In genomic region chr5:137320056-137321045, GRCh38 we compare ENCODE assay signal across 9 cellular contexts.
DNase-seq lines count a peak whose midpoint lies in the region; FAIRE-seq and TF ChIP-seq lines count a peak whose summit lies in the region.
"Had no signal": no experiment of that assay in that cellular context is flagged by ENCODE, and none has a peak within 500 bp of the region (broad histone marks: within the 10 kb centered on the region; RNA-seq: fewer than 3 reads in every experiment).

No MANE protein-coding gene starts in this region.

- no peak overlapping the region for H3K4me3 ChIP-seq in ovary

- no peak for FAIRE-seq in urothelium cell line (lab: Jason Lieb, UNC)

- H3K27me3 ChIP-seq in ovary = no peaks in the 10 kb centered on the region

- no peaks in the 10 kb centered on the region for H3K9me3 ChIP-seq in ovary

- intact Hi-C loops in ovary (cut with DNase I) = no loop called here

- no peak for TF ChIP-seq CTCF in ovary (IDR thresholded peaks at IDR 0.05)

- no peaks in the 10 kb centered on the region for H3K4me1 ChIP-seq in ovary (ENCODE audit: insufficient read depth)

- WGBS in ovary, 3 donors = 0 to 6% (median 0%) methylated on average over 3 of the region's 3 CpGs

- no peak overlapping the region for H3K27ac ChIP-seq in ovary
- H3K27ac ChIP-seq: epithelial cell of prostate had no signal

- TF ChIP-seq EP300 in ovary (IDR thresholded peaks at IDR 0.05) = no peak

- no peak for TF ChIP-seq POLR2A in ovary (IDR thresholded peaks at IDR 0.05)

- DNase-seq in stimulated activated CD4-positive, alpha-beta T cell treated with anti-CD3 and anti-CD28 coated beads, Interleukin-15, amount 100 ng/mL, for 24 hours = peak; percentile 14
- DNase-seq in stimulated activated CD4-positive, alpha-beta T cell treated with anti-CD3 and anti-CD28 coated beads, Interleukin-12 subunit alpha, Interleukin-12 subunit beta, amount 100 ng/mL, for 4 hours = no peak
- DNase-seq in HuH-7.5 (ENCODE audit: low spot score) (peak; percentile 17), OCI-M1 (lab: John Stamatoyannopoulos, UW) (peak; percentile 64), cerebellum (ENCODE audit: low spot score) (peak; percentile 65), left kidney (ENCODE audit: low read depth, low spot score) (peak; percentile 75), urothelium cell line (ENCODE audit: low spot score) (peak; percentile 54), ovary (no peak)

- no peaks in the 10 kb centered on the region for H3K36me3 ChIP-seq in ovary

Comparison
In these comparisons a context has a peak if more than half of its experiments do, and no peak if none do; other contexts are left out.
1. DNase-seq: peak in stimulated activated CD4-positive, alpha-beta T cell treated with anti-CD3 and anti-CD28 coated beads, Interleukin-15, amount 100 ng/mL, for 24 hours (single experiment), HuH-7.5 (single experiment), OCI-M1 (single experiment), cerebellum (single experiment), left kidney (single experiment) and urothelium cell line (single experiment); none in stimulated activated CD4-positive, alpha-beta T cell treated with anti-CD3 and anti-CD28 coated beads, Interleukin-12 subunit alpha, Interleukin-12 subunit beta, amount 100 ng/mL, for 4 hours (single experiment) and ovary (0 of 5).